ENCODE assay signal across 1 cellular context in the genomic region with DNA sequence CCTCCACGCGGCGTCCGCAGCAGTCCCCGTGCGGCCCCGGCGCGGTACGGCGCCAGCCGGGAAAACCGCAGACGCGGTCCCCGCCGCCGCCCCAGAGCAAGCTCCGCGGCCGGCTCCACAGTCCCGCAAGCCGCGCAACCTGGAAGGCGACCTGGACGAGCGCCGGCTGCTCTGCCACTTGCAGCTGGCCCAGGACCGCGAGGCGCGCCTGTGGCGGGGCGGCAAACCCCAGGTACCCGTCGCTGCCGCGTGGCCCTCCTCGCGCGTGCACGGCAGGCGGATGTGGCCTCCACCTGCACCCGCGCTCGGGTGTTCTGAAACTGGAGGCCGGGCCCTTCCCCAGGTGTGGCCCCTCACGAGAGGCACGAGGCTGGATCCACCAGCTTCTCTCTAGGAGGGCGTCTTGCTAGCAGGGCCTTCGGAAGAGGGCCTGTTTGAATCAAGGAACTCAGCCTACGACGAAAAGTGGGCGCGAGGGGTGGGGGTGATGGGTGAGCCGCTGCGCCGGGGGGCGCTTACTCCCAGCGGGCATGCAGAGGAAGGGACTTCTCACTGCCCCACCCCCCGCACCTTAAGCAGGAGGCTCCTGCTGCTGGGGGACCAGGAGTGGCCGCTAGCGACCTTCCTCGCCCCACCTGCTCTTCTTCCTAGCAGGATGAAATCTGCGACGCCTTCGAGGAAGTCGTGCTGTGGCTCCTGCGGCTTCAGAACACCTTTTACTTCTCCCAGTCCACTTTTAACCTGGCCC.
A peak's percentile ranks its signal among the peaks of the same experiment; 100 is the strongest.
TF ChIP-seq lines count a peak whose summit lies in the region.

No MANE protein-coding gene starts in this region.

TF ChIP-seq in WTC11, 78 proteins besides CTCF, POLR2A, EP300 and RAD21 (continued from another document):
- TF ChIP-seq, protein P1, sequence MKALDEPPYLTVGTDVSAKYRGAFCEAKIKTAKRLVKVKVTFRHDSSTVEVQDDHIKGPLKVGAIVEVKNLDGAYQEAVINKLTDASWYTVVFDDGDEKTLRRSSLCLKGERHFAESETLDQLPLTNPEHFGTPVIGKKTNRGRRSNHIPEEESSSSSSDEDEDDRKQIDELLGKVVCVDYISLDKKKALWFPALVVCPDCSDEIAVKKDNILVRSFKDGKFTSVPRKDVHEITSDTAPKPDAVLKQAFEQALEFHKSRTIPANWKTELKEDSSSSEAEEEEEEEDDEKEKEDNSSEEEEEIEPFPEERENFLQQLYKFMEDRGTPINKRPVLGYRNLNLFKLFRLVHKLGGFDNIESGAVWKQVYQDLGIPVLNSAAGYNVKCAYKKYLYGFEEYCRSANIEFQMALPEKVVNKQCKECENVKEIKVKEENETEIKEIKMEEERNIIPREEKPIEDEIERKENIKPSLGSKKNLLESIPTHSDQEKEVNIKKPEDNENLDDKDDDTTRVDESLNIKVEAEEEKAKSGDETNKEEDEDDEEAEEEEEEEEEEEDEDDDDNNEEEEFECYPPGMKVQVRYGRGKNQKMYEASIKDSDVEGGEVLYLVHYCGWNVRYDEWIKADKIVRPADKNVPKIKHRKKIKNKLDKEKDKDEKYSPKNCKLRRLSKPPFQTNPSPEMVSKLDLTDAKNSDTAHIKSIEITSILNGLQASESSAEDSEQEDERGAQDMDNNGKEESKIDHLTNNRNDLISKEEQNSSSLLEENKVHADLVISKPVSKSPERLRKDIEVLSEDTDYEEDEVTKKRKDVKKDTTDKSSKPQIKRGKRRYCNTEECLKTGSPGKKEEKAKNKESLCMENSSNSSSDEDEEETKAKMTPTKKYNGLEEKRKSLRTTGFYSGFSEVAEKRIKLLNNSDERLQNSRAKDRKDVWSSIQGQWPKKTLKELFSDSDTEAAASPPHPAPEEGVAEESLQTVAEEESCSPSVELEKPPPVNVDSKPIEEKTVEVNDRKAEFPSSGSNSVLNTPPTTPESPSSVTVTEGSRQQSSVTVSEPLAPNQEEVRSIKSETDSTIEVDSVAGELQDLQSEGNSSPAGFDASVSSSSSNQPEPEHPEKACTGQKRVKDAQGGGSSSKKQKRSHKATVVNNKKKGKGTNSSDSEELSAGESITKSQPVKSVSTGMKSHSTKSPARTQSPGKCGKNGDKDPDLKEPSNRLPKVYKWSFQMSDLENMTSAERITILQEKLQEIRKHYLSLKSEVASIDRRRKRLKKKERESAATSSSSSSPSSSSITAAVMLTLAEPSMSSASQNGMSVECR (CRISPR knock-in tag; IDR thresholded peaks at IDR 0.05; ENCODE audit: borderline replicate concordance): peak; percentile 91
- TF ChIP-seq, protein P2, sequence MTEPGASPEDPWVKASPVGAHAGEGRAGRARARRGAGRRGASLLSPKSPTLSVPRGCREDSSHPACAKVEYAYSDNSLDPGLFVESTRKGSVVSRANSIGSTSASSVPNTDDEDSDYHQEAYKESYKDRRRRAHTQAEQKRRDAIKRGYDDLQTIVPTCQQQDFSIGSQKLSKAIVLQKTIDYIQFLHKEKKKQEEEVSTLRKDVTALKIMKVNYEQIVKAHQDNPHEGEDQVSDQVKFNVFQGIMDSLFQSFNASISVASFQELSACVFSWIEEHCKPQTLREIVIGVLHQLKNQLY (CRISPR knock-in tag; IDR thresholded peaks at IDR 0.05): no peak
- TF ChIP-seq, protein P3, sequence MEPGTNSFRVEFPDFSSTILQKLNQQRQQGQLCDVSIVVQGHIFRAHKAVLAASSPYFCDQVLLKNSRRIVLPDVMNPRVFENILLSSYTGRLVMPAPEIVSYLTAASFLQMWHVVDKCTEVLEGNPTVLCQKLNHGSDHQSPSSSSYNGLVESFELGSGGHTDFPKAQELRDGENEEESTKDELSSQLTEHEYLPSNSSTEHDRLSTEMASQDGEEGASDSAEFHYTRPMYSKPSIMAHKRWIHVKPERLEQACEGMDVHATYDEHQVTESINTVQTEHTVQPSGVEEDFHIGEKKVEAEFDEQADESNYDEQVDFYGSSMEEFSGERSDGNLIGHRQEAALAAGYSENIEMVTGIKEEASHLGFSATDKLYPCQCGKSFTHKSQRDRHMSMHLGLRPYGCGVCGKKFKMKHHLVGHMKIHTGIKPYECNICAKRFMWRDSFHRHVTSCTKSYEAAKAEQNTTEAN (CRISPR knock-in tag; IDR thresholded peaks at IDR 0.05): peak; percentile 23; the same call in 1 of the 2 replicates
- TF ChIP-seq JAZF1 (CRISPR knock-in tag; IDR thresholded peaks at IDR 0.05) (no peak), ELF4 (CRISPR knock-in tag; IDR thresholded peaks at IDR 0.05; ENCODE audit: low read depth) (peak; percentile 69; the same call in 1 of the 2 replicates), TP53 (CRISPR knock-in tag; IDR thresholded peaks at IDR 0.05) (peak; percentile 83), ETV6 (CRISPR knock-in tag; IDR thresholded peaks at IDR 0.05) (no peak), SOX15 (CRISPR knock-in tag; IDR thresholded peaks at IDR 0.05) (no peak), MYBL2 (CRISPR knock-in tag; IDR thresholded peaks at IDR 0.05) (0 out of 2 replicates have a peak, but pooled peaks have one; percentile 7), ZNF219 (CRISPR knock-in tag; IDR thresholded peaks at IDR 0.05; ENCODE audit: borderline replicate concordance) (peak; percentile 69; the same call in 1 of the 2 replicates), NFYB (CRISPR knock-in tag; conservative IDR thresholded peaks at IDR 0.05; ENCODE audit: low read depth) (no peak), FOXP1 (CRISPR knock-in tag; IDR thresholded peaks at IDR 0.05; ENCODE audit: borderline replicate concordance) (peak; percentile 93), KAT7 (CRISPR knock-in tag; IDR thresholded peaks at IDR 0.05; ENCODE audit: borderline replicate concordance) (0 out of 2 replicates have a peak, but pooled peaks have one; percentile 62), NR1H2 (CRISPR knock-in tag; IDR thresholded peaks at IDR 0.05) (peak; percentile 55; the same call in 1 of the 2 replicates), ZNF416 (CRISPR knock-in tag; IDR thresholded peaks at IDR 0.05) (no peak), CREB1 (CRISPR knock-in tag; IDR thresholded peaks at IDR 0.05) (0 out of 2 replicates have a peak, but pooled peaks have one; percentile 14), ZNF138 (CRISPR knock-in tag; conservative IDR thresholded peaks at IDR 0.05) (peak; percentile 87; the same call in 1 of the 2 replicates), ZNF121 (CRISPR knock-in tag; IDR thresholded peaks at IDR 0.05) (peak; percentile 75; the same call in 1 of the 2 replicates), SMAD3 (CRISPR knock-in tag; IDR thresholded peaks at IDR 0.05; ENCODE audit: borderline replicate concordance) (peak; percentile 89; the same call in 1 of the 2 replicates), CREM (CRISPR knock-in tag; IDR thresholded peaks at IDR 0.05) (no peak), GRHL2 (CRISPR knock-in tag; IDR thresholded peaks at IDR 0.05; ENCODE audit: insufficient replicate concordance, severe bottlenecking) (no peak), SMAD4 (CRISPR knock-in tag; IDR thresholded peaks at IDR 0.05) (0 out of 2 replicates have a peak, but pooled peaks have one; percentile 67)
- TF ChIP-seq, protein P4, sequence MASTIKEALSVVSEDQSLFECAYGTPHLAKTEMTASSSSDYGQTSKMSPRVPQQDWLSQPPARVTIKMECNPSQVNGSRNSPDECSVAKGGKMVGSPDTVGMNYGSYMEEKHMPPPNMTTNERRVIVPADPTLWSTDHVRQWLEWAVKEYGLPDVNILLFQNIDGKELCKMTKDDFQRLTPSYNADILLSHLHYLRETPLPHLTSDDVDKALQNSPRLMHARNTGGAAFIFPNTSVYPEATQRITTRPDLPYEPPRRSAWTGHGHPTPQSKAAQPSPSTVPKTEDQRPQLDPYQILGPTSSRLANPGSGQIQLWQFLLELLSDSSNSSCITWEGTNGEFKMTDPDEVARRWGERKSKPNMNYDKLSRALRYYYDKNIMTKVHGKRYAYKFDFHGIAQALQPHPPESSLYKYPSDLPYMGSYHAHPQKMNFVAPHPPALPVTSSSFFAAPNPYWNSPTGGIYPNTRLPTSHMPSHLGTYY (CRISPR knock-in tag; IDR thresholded peaks at IDR 0.05): no peak
- TF ChIP-seq, protein P5, sequence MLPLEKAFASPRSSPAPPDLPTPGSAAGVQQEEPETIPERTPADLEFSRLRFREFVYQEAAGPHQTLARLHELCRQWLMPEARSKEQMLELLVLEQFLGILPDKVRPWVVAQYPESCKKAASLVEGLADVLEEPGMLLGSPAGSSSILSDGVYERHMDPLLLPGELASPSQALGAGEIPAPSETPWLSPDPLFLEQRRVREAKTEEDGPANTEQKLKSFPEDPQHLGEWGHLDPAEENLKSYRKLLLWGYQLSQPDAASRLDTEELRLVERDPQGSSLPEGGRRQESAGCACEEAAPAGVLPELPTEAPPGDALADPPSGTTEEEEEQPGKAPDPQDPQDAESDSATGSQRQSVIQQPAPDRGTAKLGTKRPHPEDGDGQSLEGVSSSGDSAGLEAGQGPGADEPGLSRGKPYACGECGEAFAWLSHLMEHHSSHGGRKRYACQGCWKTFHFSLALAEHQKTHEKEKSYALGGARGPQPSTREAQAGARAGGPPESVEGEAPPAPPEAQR (CRISPR knock-in tag; IDR thresholded peaks at IDR 0.05): no peak
- TF ChIP-seq, protein P6, sequence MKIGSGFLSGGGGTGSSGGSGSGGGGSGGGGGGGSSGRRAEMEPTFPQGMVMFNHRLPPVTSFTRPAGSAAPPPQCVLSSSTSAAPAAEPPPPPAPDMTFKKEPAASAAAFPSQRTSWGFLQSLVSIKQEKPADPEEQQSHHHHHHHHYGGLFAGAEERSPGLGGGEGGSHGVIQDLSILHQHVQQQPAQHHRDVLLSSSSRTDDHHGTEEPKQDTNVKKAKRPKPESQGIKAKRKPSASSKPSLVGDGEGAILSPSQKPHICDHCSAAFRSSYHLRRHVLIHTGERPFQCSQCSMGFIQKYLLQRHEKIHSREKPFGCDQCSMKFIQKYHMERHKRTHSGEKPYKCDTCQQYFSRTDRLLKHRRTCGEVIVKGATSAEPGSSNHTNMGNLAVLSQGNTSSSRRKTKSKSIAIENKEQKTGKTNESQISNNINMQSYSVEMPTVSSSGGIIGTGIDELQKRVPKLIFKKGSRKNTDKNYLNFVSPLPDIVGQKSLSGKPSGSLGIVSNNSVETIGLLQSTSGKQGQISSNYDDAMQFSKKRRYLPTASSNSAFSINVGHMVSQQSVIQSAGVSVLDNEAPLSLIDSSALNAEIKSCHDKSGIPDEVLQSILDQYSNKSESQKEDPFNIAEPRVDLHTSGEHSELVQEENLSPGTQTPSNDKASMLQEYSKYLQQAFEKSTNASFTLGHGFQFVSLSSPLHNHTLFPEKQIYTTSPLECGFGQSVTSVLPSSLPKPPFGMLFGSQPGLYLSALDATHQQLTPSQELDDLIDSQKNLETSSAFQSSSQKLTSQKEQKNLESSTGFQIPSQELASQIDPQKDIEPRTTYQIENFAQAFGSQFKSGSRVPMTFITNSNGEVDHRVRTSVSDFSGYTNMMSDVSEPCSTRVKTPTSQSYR (CRISPR knock-in tag; IDR thresholded peaks at IDR 0.05): peak; percentile 73; the same call in 1 of the 2 replicates
- TF ChIP-seq, protein P7, sequence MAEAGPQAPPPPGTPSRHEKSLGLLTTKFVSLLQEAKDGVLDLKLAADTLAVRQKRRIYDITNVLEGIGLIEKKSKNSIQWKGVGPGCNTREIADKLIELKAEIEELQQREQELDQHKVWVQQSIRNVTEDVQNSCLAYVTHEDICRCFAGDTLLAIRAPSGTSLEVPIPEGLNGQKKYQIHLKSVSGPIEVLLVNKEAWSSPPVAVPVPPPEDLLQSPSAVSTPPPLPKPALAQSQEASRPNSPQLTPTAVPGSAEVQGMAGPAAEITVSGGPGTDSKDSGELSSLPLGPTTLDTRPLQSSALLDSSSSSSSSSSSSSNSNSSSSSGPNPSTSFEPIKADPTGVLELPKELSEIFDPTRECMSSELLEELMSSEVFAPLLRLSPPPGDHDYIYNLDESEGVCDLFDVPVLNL (CRISPR knock-in tag; IDR thresholded peaks at IDR 0.05; ENCODE audit: borderline replicate concordance, low read depth): peak; percentile 20; the same call in 1 of the 2 replicates
- TF ChIP-seq, protein P8, sequence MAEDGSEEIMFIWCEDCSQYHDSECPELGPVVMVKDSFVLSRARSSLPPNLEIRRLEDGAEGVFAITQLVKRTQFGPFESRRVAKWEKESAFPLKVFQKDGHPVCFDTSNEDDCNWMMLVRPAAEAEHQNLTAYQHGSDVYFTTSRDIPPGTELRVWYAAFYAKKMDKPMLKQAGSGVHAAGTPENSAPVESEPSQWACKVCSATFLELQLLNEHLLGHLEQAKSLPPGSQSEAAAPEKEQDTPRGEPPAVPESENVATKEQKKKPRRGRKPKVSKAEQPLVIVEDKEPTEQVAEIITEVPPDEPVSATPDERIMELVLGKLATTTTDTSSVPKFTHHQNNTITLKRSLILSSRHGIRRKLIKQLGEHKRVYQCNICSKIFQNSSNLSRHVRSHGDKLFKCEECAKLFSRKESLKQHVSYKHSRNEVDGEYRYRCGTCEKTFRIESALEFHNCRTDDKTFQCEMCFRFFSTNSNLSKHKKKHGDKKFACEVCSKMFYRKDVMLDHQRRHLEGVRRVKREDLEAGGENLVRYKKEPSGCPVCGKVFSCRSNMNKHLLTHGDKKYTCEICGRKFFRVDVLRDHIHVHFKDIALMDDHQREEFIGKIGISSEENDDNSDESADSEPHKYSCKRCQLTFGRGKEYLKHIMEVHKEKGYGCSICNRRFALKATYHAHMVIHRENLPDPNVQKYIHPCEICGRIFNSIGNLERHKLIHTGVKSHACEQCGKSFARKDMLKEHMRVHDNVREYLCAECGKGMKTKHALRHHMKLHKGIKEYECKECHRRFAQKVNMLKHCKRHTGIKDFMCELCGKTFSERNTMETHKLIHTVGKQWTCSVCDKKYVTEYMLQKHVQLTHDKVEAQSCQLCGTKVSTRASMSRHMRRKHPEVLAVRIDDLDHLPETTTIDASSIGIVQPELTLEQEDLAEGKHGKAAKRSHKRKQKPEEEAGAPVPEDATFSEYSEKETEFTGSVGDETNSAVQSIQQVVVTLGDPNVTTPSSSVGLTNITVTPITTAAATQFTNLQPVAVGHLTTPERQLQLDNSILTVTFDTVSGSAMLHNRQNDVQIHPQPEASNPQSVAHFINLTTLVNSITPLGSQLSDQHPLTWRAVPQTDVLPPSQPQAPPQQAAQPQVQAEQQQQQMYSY (CRISPR knock-in tag; IDR thresholded peaks at IDR 0.05): peak; percentile 55; the same call in 1 of the 2 replicates
- TF ChIP-seq, protein P9, sequence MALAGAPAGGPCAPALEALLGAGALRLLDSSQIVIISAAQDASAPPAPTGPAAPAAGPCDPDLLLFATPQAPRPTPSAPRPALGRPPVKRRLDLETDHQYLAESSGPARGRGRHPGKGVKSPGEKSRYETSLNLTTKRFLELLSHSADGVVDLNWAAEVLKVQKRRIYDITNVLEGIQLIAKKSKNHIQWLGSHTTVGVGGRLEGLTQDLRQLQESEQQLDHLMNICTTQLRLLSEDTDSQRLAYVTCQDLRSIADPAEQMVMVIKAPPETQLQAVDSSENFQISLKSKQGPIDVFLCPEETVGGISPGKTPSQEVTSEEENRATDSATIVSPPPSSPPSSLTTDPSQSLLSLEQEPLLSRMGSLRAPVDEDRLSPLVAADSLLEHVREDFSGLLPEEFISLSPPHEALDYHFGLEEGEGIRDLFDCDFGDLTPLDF (CRISPR knock-in tag; IDR thresholded peaks at IDR 0.05): peak; percentile 86
- TF ChIP-seq, protein P10, sequence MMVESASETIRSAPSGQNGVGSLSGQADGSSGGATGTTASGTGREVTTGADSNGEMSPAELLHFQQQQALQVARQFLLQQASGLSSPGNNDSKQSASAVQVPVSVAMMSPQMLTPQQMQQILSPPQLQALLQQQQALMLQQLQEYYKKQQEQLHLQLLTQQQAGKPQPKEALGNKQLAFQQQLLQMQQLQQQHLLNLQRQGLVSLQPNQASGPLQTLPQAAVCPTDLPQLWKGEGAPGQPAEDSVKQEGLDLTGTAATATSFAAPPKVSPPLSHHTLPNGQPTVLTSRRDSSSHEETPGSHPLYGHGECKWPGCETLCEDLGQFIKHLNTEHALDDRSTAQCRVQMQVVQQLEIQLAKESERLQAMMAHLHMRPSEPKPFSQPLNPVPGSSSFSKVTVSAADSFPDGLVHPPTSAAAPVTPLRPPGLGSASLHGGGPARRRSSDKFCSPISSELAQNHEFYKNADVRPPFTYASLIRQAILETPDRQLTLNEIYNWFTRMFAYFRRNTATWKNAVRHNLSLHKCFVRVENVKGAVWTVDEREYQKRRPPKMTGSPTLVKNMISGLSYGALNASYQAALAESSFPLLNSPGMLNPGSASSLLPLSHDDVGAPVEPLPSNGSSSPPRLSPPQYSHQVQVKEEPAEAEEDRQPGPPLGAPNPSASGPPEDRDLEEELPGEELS (CRISPR knock-in tag; IDR thresholded peaks at IDR 0.05): peak; percentile 66; the same call in 1 of the 2 replicates
